ENCODE assay signal across 1 cellular context in genomic region chr14:70776197-70776596, GRCh38.
TF ChIP-seq lines count a peak whose summit lies in the region.

No MANE protein-coding gene starts in this region.

TF ChIP-seq in GM12878, 131 proteins besides CTCF, POLR2A, EP300 and RAD21 (continued from another document):
- TF ChIP-seq PRDM15 (CRISPR knock-in tag; IDR thresholded peaks at IDR 0.05) (no peak), ELK1 (IDR thresholded peaks at IDR 0.05; ENCODE audit: low read depth, low read length) (no peak), ZNF24 (IDR thresholded peaks at IDR 0.05) (no peak), ZBTB11 (CRISPR knock-in tag; IDR thresholded peaks at IDR 0.05) (no peak), SP1 (IDR thresholded peaks at IDR 0.05; ENCODE audit: low read depth, low read length) (no peak), WRNIP1 (IDR thresholded peaks at IDR 0.05; ENCODE audit: borderline replicate concordance, low read depth, low read length) (no peak), ETV6 (conservative IDR thresholded peaks at IDR 0.05 in 1 of 2, IDR thresholded peaks at IDR 0.05 in 1 of 2; ENCODE audit: borderline replicate concordance in 1 of 2, low read depth in 1 of 2) (no peak), CBX3 (IDR thresholded peaks at IDR 0.05; ENCODE audit: borderline replicate concordance, low read depth) (no peak), SREBF2 (IDR thresholded peaks at IDR 0.05; ENCODE audit: low read length) (no peak), FOXM1 (IDR thresholded peaks at IDR 0.05; ENCODE audit: low read depth, low read length) (no peak), RBBP5 (conservative IDR thresholded peaks at IDR 0.05) (no peak)
- TF ChIP-seq, protein P1, sequence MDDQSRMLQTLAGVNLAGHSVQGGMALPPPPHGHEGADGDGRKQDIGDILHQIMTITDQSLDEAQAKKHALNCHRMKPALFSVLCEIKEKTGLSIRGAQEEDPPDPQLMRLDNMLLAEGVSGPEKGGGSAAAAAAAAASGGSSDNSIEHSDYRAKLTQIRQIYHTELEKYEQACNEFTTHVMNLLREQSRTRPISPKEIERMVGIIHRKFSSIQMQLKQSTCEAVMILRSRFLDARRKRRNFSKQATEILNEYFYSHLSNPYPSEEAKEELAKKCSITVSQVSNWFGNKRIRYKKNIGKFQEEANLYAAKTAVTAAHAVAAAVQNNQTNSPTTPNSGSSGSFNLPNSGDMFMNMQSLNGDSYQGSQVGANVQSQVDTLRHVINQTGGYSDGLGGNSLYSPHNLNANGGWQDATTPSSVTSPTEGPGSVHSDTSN (IDR thresholded peaks at IDR 0.05; ENCODE audit: insufficient replicate concordance, low read depth, low read length) = peak; percentile 67
- TF ChIP-seq, protein P2, sequence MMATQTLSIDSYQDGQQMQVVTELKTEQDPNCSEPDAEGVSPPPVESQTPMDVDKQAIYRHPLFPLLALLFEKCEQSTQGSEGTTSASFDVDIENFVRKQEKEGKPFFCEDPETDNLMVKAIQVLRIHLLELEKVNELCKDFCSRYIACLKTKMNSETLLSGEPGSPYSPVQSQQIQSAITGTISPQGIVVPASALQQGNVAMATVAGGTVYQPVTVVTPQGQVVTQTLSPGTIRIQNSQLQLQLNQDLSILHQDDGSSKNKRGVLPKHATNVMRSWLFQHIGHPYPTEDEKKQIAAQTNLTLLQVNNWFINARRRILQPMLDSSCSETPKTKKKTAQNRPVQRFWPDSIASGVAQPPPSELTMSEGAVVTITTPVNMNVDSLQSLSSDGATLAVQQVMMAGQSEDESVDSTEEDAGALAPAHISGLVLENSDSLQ (IDR thresholded peaks at IDR 0.05) = peak; percentile 80
